Comparison of ENCODE assay signal across 21 cellular contexts in genomic region chr20:2797136-2797983, GRCh38. TPM values are rescaled to one million over a fixed set of nuclear protein-coding genes. Genes with fewer than 3 reads are reported as not detected.
DNase-seq lines count a peak whose midpoint lies in the region; ATAC-seq and TF ChIP-seq lines count a peak whose summit lies in the region.
"Had no signal": no experiment of that assay in that cellular context is flagged by ENCODE, and none has a peak within 500 bp of the region (broad histone marks: within the 10 kb centered on the region; RNA-seq: fewer than 3 reads in every experiment).

No MANE protein-coding gene starts in this region.

- peaks cover 11% of the 10 kb centered on the region for H3K27me3 Mint-ChIP-seq in nephron (ENCODE audit: low read depth)

- no peaks in the 10 kb centered on the region for H3K79me1 ChIP-seq in trophoblast cell (ENCODE audit: low read length)

- H3K27me3 ChIP-seq in Loucy (ENCODE audit: insufficient read depth, low read length, poor library complexity, severe bottlenecking), result peaks cover 8% of the 10 kb centered on the region
- peaks cover 18% of the 10 kb centered on the region for H3K27me3 ChIP-seq in trophoblast cell (ENCODE audit: insufficient read depth, low read length)

- H3K9me3 ChIP-seq in Loucy (ENCODE audit: insufficient read depth, low read depth, low read length) (no peaks in the 10 kb centered on the region), trophoblast cell (ENCODE audit: insufficient read depth, low read depth, low read length) (peaks cover 4% of the 10 kb centered on the region)
- H3K9me3 ChIP-seq: Peyer's patch had no signal

- H2BK5ac ChIP-seq in trophoblast cell (ENCODE audit: low read depth, low read length, poor library complexity), result no peak overlapping the region

- no peak overlapping the region for H3K18ac ChIP-seq in trophoblast cell (ENCODE audit: low read length)

- H3K4me3 Mint-ChIP-seq in nephron, result peak overlapping the region; percentile 74 to 100 (median 95)
- H3K4me3 Mint-ChIP-seq: CD14-positive monocyte had no signal

- peaks cover 9% of the 10 kb centered on the region; the same call in 1 of the 2 replicates for H3F3A ChIP-seq in Loucy (ENCODE audit: low read depth)

- H3K4ac ChIP-seq in trophoblast cell (ENCODE audit: low read depth, low read length), result no peak overlapping the region

- no peak for ATAC-seq in HG03521 (IDR thresholded peaks at IDR 0.05; ENCODE audit: unreplicated experiment)
- no peak for ATAC-seq in GM18907 (IDR thresholded peaks at IDR 0.05; ENCODE audit: unreplicated experiment)
- ATAC-seq in GM18861 (IDR thresholded peaks at IDR 0.05; ENCODE audit: unreplicated experiment), result no peak
- ATAC-seq: GM12878, SK-N-SH treated with all-trans-retinoic acid at 6 μM for 48 hours had no signal

- H2BK120ac ChIP-seq in trophoblast cell (ENCODE audit: insufficient read depth, low read length, poor library complexity), result no peak overlapping the region

- H3K4me3 ChIP-seq in Loucy (ENCODE audit: low read length, poor library complexity, severe bottlenecking) (peak overlapping the region; percentile 77), trophoblast cell (ENCODE audit: low read depth, low read length) (no peak overlapping the region)
- H3K4me3 ChIP-seq: GM12878, Peyer's patch had no signal

- no CpG with 5 or more reads among the region's 16 CpGs for WGBS in trophoblast cell (ENCODE audit: extremely low coverage, insufficient coverage, insufficient read length)

- H3K4me1 ChIP-seq in Loucy (ENCODE audit: insufficient read depth, low read length, poor library complexity, severe bottlenecking) (peaks cover 32% of the 10 kb centered on the region), trophoblast cell (ENCODE audit: control insufficient read depth in 1 of 2, insufficient read depth in 2 of 2, low read length in 2 of 2) (peaks cover 4 to 7% of the 10 kb centered on the region in 2 experiments)

- no peaks in the 10 kb centered on the region for H3K9me3 Mint-ChIP-seq in nephron

- H4K20me1 ChIP-seq in Loucy (ENCODE audit: insufficient read depth, low read length, poor library complexity, severe bottlenecking), result peaks cover 37% of the 10 kb centered on the region

- H3K9ac ChIP-seq in Loucy (ENCODE audit: low read depth, low read length, poor library complexity, severe bottlenecking), result peak overlapping the region; percentile 98
- H3K9ac ChIP-seq in trophoblast cell (ENCODE audit: low read length), result no peak overlapping the region

- DNase-seq in D341Med (ENCODE audit: low spot score) (peak; percentile 18), trophoblast cell (no peak)
- DNase-seq: ACHN, AML-193, DMS79, KBM-7, NCI-H1092 treated with DMSO at 0.1 percent for 48 hours, NCI-H146, NCI-H2029, NCI-H226, NCI-H510A treated with DMSO at 0.1 percent for 48 hours, NCI-H774, Peyer's patch had no signal

- TF ChIP-seq CTCF in Loucy (conservative IDR thresholded peaks at IDR 0.05; ENCODE audit: low read length) (no peak), nephron (IDR thresholded peaks at IDR 0.05; ENCODE audit: unreplicated experiment in 3 of 3) (no peak)

- no peak overlapping the region for H3K23ac ChIP-seq in trophoblast cell (ENCODE audit: low read length)

- H3K36me3 ChIP-seq in Loucy (ENCODE audit: insufficient read depth, low read length), result peaks cover 53% of the 10 kb centered on the region; the same call in 1 of the 2 replicates
- H3K36me3 ChIP-seq in trophoblast cell (ENCODE audit: control insufficient read depth in 1 of 2, insufficient read depth in 2 of 2, low read length in 2 of 2), result peaks cover 24 to 30% of the 10 kb centered on the region in 2 experiments
- H3K36me3 ChIP-seq: Peyer's patch had no signal

- no peak overlapping the region for H4K12ac ChIP-seq in trophoblast cell (ENCODE audit: low read depth, low read length)

- H2AFZ ChIP-seq in Loucy (ENCODE audit: low read length), result no peak overlapping the region
- H2AFZ ChIP-seq in trophoblast cell (ENCODE audit: insufficient read depth, low read length, poor library complexity), result no peak overlapping the region

- H3K14ac ChIP-seq in trophoblast cell (ENCODE audit: low read length), result no peak overlapping the region

- no peaks in the 10 kb centered on the region for H3K9me2 ChIP-seq in Loucy (replicated peaks; ENCODE audit: low read depth, low read length)

- H3K79me2 ChIP-seq in Loucy (ENCODE audit: insufficient read depth, low read length) (peaks cover 50% of the 10 kb centered on the region), trophoblast cell (ENCODE audit: control insufficient read depth, insufficient read depth, low read length, poor library complexity) (peaks cover 3% of the 10 kb centered on the region)

- H3K4me1 Mint-ChIP-seq in nephron, result peaks cover 25% of the 10 kb centered on the region

- no peak overlapping the region for H2AK5ac ChIP-seq in trophoblast cell (ENCODE audit: low read length)

- H4K91ac ChIP-seq in trophoblast cell (ENCODE audit: low read depth, low read length), result no peak overlapping the region

- no peak overlapping the region for H4K8ac ChIP-seq in trophoblast cell (ENCODE audit: low read depth, low read length)

- peaks cover 56% of the 10 kb centered on the region for H3K36me3 Mint-ChIP-seq in nephron (ENCODE audit: low read depth)

- H2BK12ac ChIP-seq in trophoblast cell (ENCODE audit: low read length), result no peak overlapping the region

- no peak overlapping the region for H3K27ac ChIP-seq in trophoblast cell (ENCODE audit: low read depth, low read length)
- H3K27ac ChIP-seq: Peyer's patch had no signal

- H3K4me2 ChIP-seq in Loucy (ENCODE audit: low read depth, low read length, poor library complexity, severe bottlenecking) (peak overlapping the region; percentile 85), trophoblast cell (ENCODE audit: low read length) (no peak overlapping the region)

- H3K27ac Mint-ChIP-seq in nephron, result peak overlapping the region in 2 of 3 experiments; percentile 53 to 57

RNA-seq across cellular contexts. Expression of gene CPXM1, which starts 3.1 kb away (rescaled TPM):
- polyA plus RNA-seq in trophoblast cell (2013), result 21.0 and 21.4 TPM in 2 replicates
- polyA plus RNA-seq: CD14-positive monocyte had no signal

RNA-seq across cellular contexts. Expression of gene C20orf141, which starts 17.4 kb away (rescaled TPM):
- polyA plus RNA-seq in trophoblast cell (2013), result 0.19 and 0.31 TPM in 2 replicates
- polyA plus RNA-seq: CD14-positive monocyte, GM12878 had no signal

RNA-seq across cellular contexts. Expression of gene TMEM239, which starts 18.8 kb away (rescaled TPM):
- polyA plus RNA-seq in trophoblast cell (2013), result 0.01 TPM in 1 of 2 replicates, not detected in the other
- polyA plus RNA-seq: CD14-positive monocyte, GM12878 had no signal

RNA-seq across cellular contexts. Expression of gene PCED1A, which starts 43.1 kb away (rescaled TPM):
- polyA plus RNA-seq in trophoblast cell (2013), result 31.4 and 32.3 TPM in 2 replicates

RNA-seq across cellular contexts. Expression of gene VPS16, which starts 43.2 kb away (rescaled TPM):
- 18.4 and 19.2 TPM in 2 replicates for polyA plus RNA-seq in trophoblast cell (2013)
